1 cellular context compared by ENCODE assay signal in genomic region chr17:4310349-4311060, GRCh38.
TF ChIP-seq lines count a peak whose summit lies in the region.

No MANE protein-coding gene starts in this region.

TF ChIP-seq in K562, 482 proteins besides CTCF, POLR2A, EP300 and RAD21:
- TF ChIP-seq POLR3G (IDR thresholded peaks at IDR 0.05; ENCODE audit: extremely low read depth, insufficient read length, insufficient replicate concordance) (no peak), SP2 (IDR thresholded peaks at IDR 0.05; ENCODE audit: extremely low read depth, low read depth, low read length, poor library complexity, severe bottlenecking) (no peak)
